Comparison of ENCODE assay signal across 32 cellular contexts in genomic region chr6:153989989-153990388, GRCh38. TPM values are rescaled to one million over a fixed set of nuclear protein-coding genes. Genes with fewer than 3 reads are reported as not detected.
"Had no signal": no experiment of that assay in that cellular context is flagged by ENCODE, and none has a peak within 500 bp of the region (broad histone marks: within the 10 kb centered on the region; RNA-seq: fewer than 3 reads in every experiment).

No MANE protein-coding gene starts in this region.

- H3K4me1 ChIP-seq: foreskin keratinocyte, parathyroid adenoma, sigmoid colon had no signal

- H3K4me2 ChIP-seq: smooth muscle cell had no signal

- H3K4me1 Mint-ChIP-seq: activated naive CD4-positive, alpha-beta T cell treated with anti-CD3 and anti-CD28 coated beads, Interleukin-2, amount 50 U/mL, for 24 hours; immature natural killer cell; nephron progenitor cell; stimulated activated naive B cell treated with anti-CD40 and anti-IgM and Interleukin-4, amounts not matched to agents 10 μg/mL and 1 μg/mL and 100 μg/mL, for 72 hours had no signal

- FAIRE-seq: endometrium had no signal

- DNase-seq: activated CD4-positive, alpha-beta T cell treated with anti-CD3 and anti-CD28 coated beads for 1 hour; activated CD4-positive, alpha-beta T cell treated with anti-CD3 and anti-CD28 coated beads, Interleukin-2, amount 50 U/mL, for 1 hour; activated CD8-positive, alpha-beta T cell treated with anti-CD3 and anti-CD28 coated beads, Interleukin-2, amount 10 ng/mL, durations not matched to agents 7 days and 5 days; activated gamma-delta T cell treated with Interleukin-2 at 50 U/mL for 16 hours; activated T-cell treated with anti-CD3 and anti-CD28 coated beads, Interleukin-2, amount 50 U/mL, for 1 hour; aorta; brain microvascular endothelial cell; caudate nucleus; effector CD4-positive, alpha-beta T cell; erythroblast; foreskin keratinocyte; immature natural killer cell; left ventricle myocardium superior; mesenchymal stem cell; nephron progenitor cell; sigmoid colon; stimulated activated CD4-positive, alpha-beta T cell treated with anti-CD3 and anti-CD28 coated beads, Interleukin-15, amount 100 ng/mL, for 24 hours; stimulated activated naive B cell treated with anti-CD40 and anti-IgM and Interleukin-4, amounts not matched to agents 10 μg/mL and 1 μg/mL and 100 μg/mL, for 72 hours; T-helper 1 cell had no signal

- H3K27ac ChIP-seq: brain microvascular endothelial cell, foreskin keratinocyte, parathyroid adenoma, sigmoid colon, thoracic aorta had no signal

- H3K36me3 ChIP-seq: brain microvascular endothelial cell, sigmoid colon, thoracic aorta had no signal

- H3K36me3 Mint-ChIP-seq: activated naive CD4-positive, alpha-beta T cell treated with anti-CD3 and anti-CD28 coated beads, Interleukin-2, amount 50 U/mL, for 24 hours; immature natural killer cell; stimulated activated naive B cell treated with anti-CD40 and anti-IgM and Interleukin-4, amounts not matched to agents 10 μg/mL and 1 μg/mL and 100 μg/mL, for 72 hours; type B pancreatic cell had no signal

- H3K9ac ChIP-seq: parathyroid adenoma had no signal

- H3K4me3 Mint-ChIP-seq: activated CD8-positive, alpha-beta T cell treated with anti-CD3 and anti-CD28 coated beads, Interleukin-2, amount 10 ng/mL, durations not matched to agents 7 days and 5 days; activated naive CD4-positive, alpha-beta T cell treated with anti-CD3 and anti-CD28 coated beads, Interleukin-2, amount 50 U/mL, for 24 hours; dendritic cell treated with granulocyte-macrophage colony-stimulating factor and Interleukin-4, amounts not matched to agents 40 ng/mL and 50 ng/mL, for 4 days; immature natural killer cell; nephron progenitor cell; stimulated activated naive B cell treated with anti-CD40 and anti-IgM and Interleukin-4, amounts not matched to agents 10 μg/mL and 1 μg/mL and 100 μg/mL, for 72 hours; type B pancreatic cell had no signal

- H3K4me3 ChIP-seq: sigmoid colon, smooth muscle cell, thoracic aorta had no signal

- H3K27me3 Mint-ChIP-seq: stimulated activated naive B cell treated with anti-CD40 and anti-IgM and Interleukin-4, amounts not matched to agents 10 μg/mL and 1 μg/mL and 100 μg/mL, for 72 hours had no signal

- ATAC-seq: activated CD8-positive, alpha-beta T cell treated with anti-CD3 and anti-CD28 coated beads, Interleukin-2, amount 10 ng/mL, durations not matched to agents 7 days and 5 days; foreskin keratinocyte; left ventricle myocardium superior; stimulated activated naive B cell treated with anti-CD40 and anti-IgM and Interleukin-4, amounts not matched to agents 10 μg/mL and 1 μg/mL and 100 μg/mL, for 72 hours had no signal

- H3K9me3 ChIP-seq: sigmoid colon, thoracic aorta had no signal

- H3K9me3 Mint-ChIP-seq: activated naive CD4-positive, alpha-beta T cell treated with anti-CD3 and anti-CD28 coated beads, Interleukin-2, amount 50 U/mL, for 24 hours; dendritic cell treated with granulocyte-macrophage colony-stimulating factor and Interleukin-4, amounts not matched to agents 40 ng/mL and 50 ng/mL, for 4 days; nephron progenitor cell; type B pancreatic cell had no signal

- H3K79me2 ChIP-seq: parathyroid adenoma had no signal

- H2AFZ ChIP-seq: parathyroid adenoma had no signal

- H3K27me3 ChIP-seq: brain microvascular endothelial cell, foreskin keratinocyte, sigmoid colon had no signal

- H3K27ac Mint-ChIP-seq: activated CD8-positive, alpha-beta T cell treated with anti-CD3 and anti-CD28 coated beads, Interleukin-2, amount 10 ng/mL, durations not matched to agents 7 days and 5 days; activated naive CD4-positive, alpha-beta T cell treated with anti-CD3 and anti-CD28 coated beads, Interleukin-2, amount 50 U/mL, for 24 hours; dendritic cell treated with granulocyte-macrophage colony-stimulating factor and Interleukin-4, amounts not matched to agents 40 ng/mL and 50 ng/mL, for 4 days; immature natural killer cell; nephron progenitor cell; stimulated activated naive B cell treated with anti-CD40 and anti-IgM and Interleukin-4, amounts not matched to agents 10 μg/mL and 1 μg/mL and 100 μg/mL, for 72 hours; type B pancreatic cell had no signal

RNA-seq across cellular contexts. Expression of gene OPRM1, which starts 49.1 kb away (rescaled TPM):
- total RNA-seq: activated CD8-positive, alpha-beta T cell treated with anti-CD3 and anti-CD28 coated beads, Interleukin-2, amount 10 ng/mL, durations not matched to agents 7 days and 5 days; aorta; fibroblast of lung; foreskin keratinocyte; kidney epithelial cell; left ventricle myocardium superior; mononuclear cell; myocyte; pulmonary artery endothelial cell; smooth muscle cell; thoracic aorta had no signal
- polyA plus RNA-seq: adipose tissue, fibroblast of lung, foreskin keratinocyte, immature natural killer cell, smooth muscle cell had no signal
